In genomic region chr19:34734601-34735103, GRCh38 we compare ENCODE assay signal across 8 cellular contexts. TPM values are rescaled to one million over a fixed set of nuclear protein-coding genes. Genes with fewer than 3 reads are reported as not detected.
DNase-seq lines count a peak whose midpoint lies in the region; ATAC-seq and TF ChIP-seq lines count a peak whose summit lies in the region.

No MANE protein-coding gene starts in this region.

- H3K4me1 Mint-ChIP-seq in Calu3 (ENCODE audit: low read depth, unreplicated experiment) = peaks cover 10% of the 10 kb centered on the region

- peaks cover 28% of the 10 kb centered on the region for H3K36me3 Mint-ChIP-seq in Calu3 (ENCODE audit: insufficient read depth, unreplicated experiment)

- H3K27ac Mint-ChIP-seq in Calu3 (ENCODE audit: unreplicated experiment) = peak overlapping the region; percentile 85

- H3K9me3 Mint-ChIP-seq in Calu3 (ENCODE audit: low read depth, unreplicated experiment) = peaks cover 8% of the 10 kb centered on the region

- peaks cover 13% of the 10 kb centered on the region for H3K36me3 ChIP-seq in endocrine pancreas (ENCODE audit: control insufficient read depth, insufficient read depth, low read length)
- peaks cover 11% of the 10 kb centered on the region for H3K36me3 ChIP-seq in neutrophil

- H3K27me3 Mint-ChIP-seq in Calu3 (ENCODE audit: unreplicated experiment) = no peaks in the 10 kb centered on the region

- H3K4me3 ChIP-seq in endocrine pancreas (ENCODE audit: control insufficient read depth, insufficient read depth, low read length) (peak overlapping the region; percentile 85), neutrophil (ENCODE audit: low read depth in 1 of 2, low read length in 1 of 2) (peak overlapping the region; percentile 74 to 89)

- no peak for ATAC-seq in GM21447 (IDR thresholded peaks at IDR 0.05; ENCODE audit: unreplicated experiment)
- no peak for ATAC-seq in GM21825 (IDR thresholded peaks at IDR 0.05; ENCODE audit: unreplicated experiment)
- ATAC-seq in GM19328 (IDR thresholded peaks at IDR 0.05; ENCODE audit: unreplicated experiment) = no peak
- ATAC-seq in GM21390 (IDR thresholded peaks at IDR 0.05; ENCODE audit: unreplicated experiment) = no peak

- peak overlapping the region; percentile 71 for H3K27ac ChIP-seq in neutrophil

- H3K4me1 ChIP-seq in endocrine pancreas (ENCODE audit: control insufficient read depth, insufficient read depth, low read length) = no peaks in the 10 kb centered on the region
- peaks cover 14 to 16% of the 10 kb centered on the region in 2 experiments for H3K4me1 ChIP-seq in neutrophil (ENCODE audit: control insufficient read depth in 1 of 2, insufficient read depth in 1 of 2, low read depth in 1 of 2, low read length in 1 of 2)

- H3K9ac ChIP-seq in endocrine pancreas (ENCODE audit: control insufficient read depth, insufficient read depth, low read length) = peak overlapping the region; percentile 94

- intact Hi-C loops in Calu3 (cut with micrococcal nuclease; ENCODE audit: unreplicated experiment) = no loop called here

- CTCF ChIA-PET in Calu3 (lab: Charles Lee) = no interaction called here

- H3K27me3 ChIP-seq in endocrine pancreas (ENCODE audit: control insufficient read depth, insufficient read depth, low read length) (no peaks in the 10 kb centered on the region), neutrophil (no peaks in the 10 kb centered on the region)

- BruUV-seq in Calu3 (replicated peaks; lab: Mats Ljungman, UMichigan) = TSS peak; percentile 37

- no peak for DNase-seq in Calu3
- DNase-seq in NCI-H748 treated with DMSO at 0.1 percent for 48 hours (lab: John Stamatoyannopoulos, UW) = peak; percentile 32

- TF ChIP-seq CTCF in Calu3 (IDR thresholded peaks at IDR 0.05; ENCODE audit: unreplicated experiment) = no peak
- TF ChIP-seq CTCF in neutrophil (IDR thresholded peaks at IDR 0.05) = no peak

- H3K4me3 Mint-ChIP-seq in Calu3 (ENCODE audit: low read depth, unreplicated experiment) = peak overlapping the region; percentile 90

- H3K9me3 ChIP-seq in endocrine pancreas (ENCODE audit: control insufficient read depth, low read length) = peaks cover 8% of the 10 kb centered on the region
- H3K9me3 ChIP-seq in neutrophil = peaks cover 2% of the 10 kb centered on the region

RNA-seq across cellular contexts. Expression of gene ZNF181, which starts 0.6 kb away (rescaled TPM):
- 5.7 and 7.0 TPM in 2 replicates for total RNA-seq in Calu3 (2022)

RNA-seq across cellular contexts. Expression of gene ZNF599, which starts 38.4 kb away (rescaled TPM):
- total RNA-seq in Calu3 (2022) = 4.9 and 6.2 TPM in 2 replicates

RNA-seq across cellular contexts. Expression of gene ZNF302, which starts 57.2 kb away (rescaled TPM):
- total RNA-seq in Calu3 (2022) = 20.1 and 23.2 TPM in 2 replicates

RNA-seq across cellular contexts. Expression of gene SCGB2B2, which starts 57.7 kb away (rescaled TPM):
- 0.39 and 0.40 TPM in 2 replicates for total RNA-seq in Calu3 (2022)
